In the genomic region with DNA sequence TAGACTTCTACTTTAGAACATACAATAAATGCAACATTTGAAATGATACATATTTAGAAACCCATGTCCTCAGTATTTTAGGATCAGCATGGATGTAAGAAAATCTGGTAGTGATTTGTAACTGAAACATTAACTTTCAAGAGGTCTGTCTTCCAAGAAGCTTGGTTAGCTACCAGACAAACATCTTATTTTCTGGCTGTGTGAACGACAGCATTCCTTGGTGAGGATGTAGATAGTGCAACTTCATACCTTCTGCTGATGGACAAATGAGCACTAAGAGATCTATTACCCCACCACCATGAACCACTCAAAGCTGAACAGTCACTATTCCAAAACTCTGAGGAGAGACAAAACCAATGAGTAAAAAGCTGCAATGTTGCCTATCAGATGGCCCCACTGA, we compare ENCODE assay signal across 25 cellular contexts.
"Had no signal": no experiment of that assay in that cellular context is flagged by ENCODE, and none has a peak within 500 bp of the region (broad histone marks: within the 10 kb centered on the region; RNA-seq: fewer than 3 reads in every experiment).

No MANE protein-coding gene starts in this region.

- H3K4me3 ChIP-seq: neural progenitor cell, ovary, psoas muscle, right lobe of liver, sigmoid colon, stomach, thoracic aorta, thyroid gland, tibial nerve, upper lobe of left lung, vagina had no signal

- ATAC-seq: natural killer cell; psoas muscle; right cardiac atrium; right lobe of liver; stimulated activated effector memory CD8-positive, alpha-beta T cell treated with anti-CD3 and anti-CD28 coated beads, Interleukin-12 subunit alpha, Interleukin-12 subunit beta, amount 100 ng/mL, for 72 hours; stimulated activated naive B cell treated with anti-CD40 and anti-IgM and Interleukin-4, amounts not matched to agents 10 μg/mL and 1 μg/mL and 100 μg/mL, for 72 hours had no signal

- H3K36me3 ChIP-seq: neural progenitor cell, ovary had no signal

- H3K27ac ChIP-seq: neural progenitor cell, ovary, parathyroid adenoma, psoas muscle, right lobe of liver, sigmoid colon, stomach, thoracic aorta, thyroid gland, tibial nerve, upper lobe of left lung, vagina had no signal

- H3K9ac ChIP-seq: neural progenitor cell, parathyroid adenoma had no signal

- H3K4me1 ChIP-seq: neural progenitor cell, parathyroid adenoma, psoas muscle, right lobe of liver, sigmoid colon, thyroid gland, tibial nerve, upper lobe of left lung, vagina had no signal

- H3K27me3 ChIP-seq: neural progenitor cell, ovary, right lobe of liver, sigmoid colon, stomach, thyroid gland, tibial nerve, upper lobe of left lung, vagina had no signal

- DNase-seq: natural killer cell; occipital lobe; ovary; posterior cingulate gyrus; psoas muscle; right cardiac atrium; right lobe of liver; sigmoid colon; small intestine; stimulated activated CD4-positive, alpha-beta T cell treated with anti-CD3 and anti-CD28 coated beads, Interleukin-15, amount 100 ng/mL, for 24 hours; stimulated activated CD4-positive, alpha-beta T cell treated with anti-CD3 and anti-CD28 coated beads, Interleukin-2, amount 100 ng/mL, for 24 hours; stimulated activated CD4-positive, alpha-beta T cell treated with anti-CD3 and anti-CD28 coated beads, Interleukin-2, amount 100 ng/mL, for 48 hours; stimulated activated CD4-positive, alpha-beta T cell treated with anti-CD3 and anti-CD28 coated beads, Interleukin-4, amount 100 ng/mL, for 24 hours; stimulated activated naive B cell treated with anti-CD40 and anti-IgM and Interleukin-4, amounts not matched to agents 10 μg/mL and 1 μg/mL and 100 μg/mL, for 72 hours; stimulated activated naive CD4-positive, alpha-beta T cell treated with Interleukin-2 at 50 U/mL for 16 hours; stomach; thyroid gland; trophoblast cell; upper lobe of left lung had no signal

- H3K79me2 ChIP-seq: parathyroid adenoma had no signal

- H2AFZ ChIP-seq: neural progenitor cell, parathyroid adenoma had no signal

- H3K9me3 ChIP-seq: ovary, psoas muscle, right lobe of liver, sigmoid colon, stomach, thoracic aorta, thyroid gland, tibial nerve, upper lobe of left lung, vagina had no signal

- H3K4me2 ChIP-seq: neural progenitor cell had no signal
